ENCODE assay signal across 23 cellular contexts in genomic region chr12:66555113-66555512, GRCh38.
DNase-seq lines count a peak whose midpoint lies in the region; ATAC-seq and TF ChIP-seq lines count a peak whose summit lies in the region.
"Had no signal": no experiment of that assay in that cellular context is flagged by ENCODE, and none has a peak within 500 bp of the region (broad histone marks: within the 10 kb centered on the region; RNA-seq: fewer than 3 reads in every experiment).

No MANE protein-coding gene starts in this region.

- H3K27ac ChIP-seq in SK-N-SH (ENCODE audit: low read depth in 2 of 2, low read length in 1 of 2) (no peak overlapping the region), PC-3 (ENCODE audit: low read length) (no peak overlapping the region), smooth muscle cell (ENCODE audit: low read depth) (no peak overlapping the region)
- H3K27ac ChIP-seq: heart right ventricle, left ventricle myocardium inferior, right lobe of liver had no signal

- peaks cover 3% of the 10 kb centered on the region for H3K36me3 Mint-ChIP-seq in chondrocyte (ENCODE audit: low read depth)
- H3K36me3 Mint-ChIP-seq: natural killer cell treated with Interleukin-12 subunit alpha and Interleukin-12 subunit beta and Interleukin-15 and Interleukin-18, amount 100 ng/mL, for 72 hours; type B pancreatic cell had no signal

- H3K27me3 Mint-ChIP-seq in chondrocyte (ENCODE audit: low read depth), result peaks cover 6% of the 10 kb centered on the region
- H3K27me3 Mint-ChIP-seq: activated CD4-positive, alpha-beta T cell treated with anti-CD3 and anti-CD28 coated beads, Interleukin-2, amount 10 ng/mL, durations not matched to agents 7 days and 5 days; type B pancreatic cell had no signal

- no peaks in the 10 kb centered on the region for H3K79me2 ChIP-seq in SK-N-SH (ENCODE audit: insufficient read depth)
- no peaks in the 10 kb centered on the region for H3K79me2 ChIP-seq in PC-3 (ENCODE audit: low read length)
- no peaks in the 10 kb centered on the region for H3K79me2 ChIP-seq in smooth muscle cell (ENCODE audit: low read depth)

- H3K4me3 ChIP-seq in SK-N-SH (ENCODE audit: low read depth in 2 of 2, low read length in 1 of 2) (no peak overlapping the region), PC-3 (ENCODE audit: low read length) (no peak overlapping the region), smooth muscle cell (no peak overlapping the region)
- H3K4me3 ChIP-seq: HAP-1, heart right ventricle, left ventricle myocardium inferior, right lobe of liver had no signal

- H3K4me2 ChIP-seq in SK-N-SH (no peak overlapping the region), PC-3 (ENCODE audit: low read length) (no peak overlapping the region), smooth muscle cell (no peak overlapping the region)

- H2AFZ ChIP-seq in SK-N-SH (ENCODE audit: low read depth), result no peak overlapping the region
- H2AFZ ChIP-seq in PC-3 (ENCODE audit: low read length), result no peak overlapping the region
- no peak overlapping the region for H2AFZ ChIP-seq in smooth muscle cell (ENCODE audit: low read depth)

- no peaks in the 10 kb centered on the region for H3K9me3 ChIP-seq in SK-N-SH
- no peaks in the 10 kb centered on the region for H3K9me3 ChIP-seq in PC-3 (ENCODE audit: low read length)
- no peaks in the 10 kb centered on the region for H3K9me3 ChIP-seq in smooth muscle cell (replicated peaks; ENCODE audit: low read depth)
- H3K9me3 ChIP-seq: right lobe of liver had no signal

- H3K9me2 ChIP-seq in SK-N-SH (0 out of 2 replicates have a peak, but pooled peaks cover 4% of the 10 kb centered on the region), PC-3 (replicated peaks; ENCODE audit: low read length) (no peaks in the 10 kb centered on the region)

- H4K20me1 ChIP-seq in SK-N-SH (ENCODE audit: insufficient read depth), result no peaks in the 10 kb centered on the region
- H4K20me1 ChIP-seq in PC-3 (ENCODE audit: low read length), result no peaks in the 10 kb centered on the region
- H4K20me1 ChIP-seq in smooth muscle cell (ENCODE audit: low read depth), result no peaks in the 10 kb centered on the region

- no peaks in the 10 kb centered on the region for H3K36me3 ChIP-seq in SK-N-SH (replicated peaks in 1 of 2; ENCODE audit: control insufficient read depth in 1 of 2, insufficient read depth in 2 of 2, low read length in 1 of 2)
- no peaks in the 10 kb centered on the region for H3K36me3 ChIP-seq in PC-3 (ENCODE audit: low read depth, low read length)
- H3K36me3 ChIP-seq in smooth muscle cell (ENCODE audit: low read depth), result no peaks in the 10 kb centered on the region
- H3K36me3 ChIP-seq: HAP-1, heart right ventricle, left ventricle myocardium inferior, right lobe of liver had no signal

- no peak overlapping the region for H3K9ac ChIP-seq in SK-N-SH
- H3K9ac ChIP-seq in PC-3 (ENCODE audit: low read length), result no peak overlapping the region
- no peak overlapping the region for H3K9ac ChIP-seq in smooth muscle cell (ENCODE audit: low read depth)

- H3K4me1 ChIP-seq in SK-N-SH (ENCODE audit: control insufficient read depth in 1 of 2, insufficient read depth in 2 of 2, low read depth in 1 of 2, low read length in 1 of 2), result no peaks in the 10 kb centered on the region
- H3K4me1 ChIP-seq in PC-3 (ENCODE audit: insufficient read depth, low read length), result no peaks in the 10 kb centered on the region
- no peaks in the 10 kb centered on the region for H3K4me1 ChIP-seq in smooth muscle cell (ENCODE audit: low read depth)
- H3K4me1 ChIP-seq: HAP-1, heart right ventricle, left ventricle myocardium inferior, right lobe of liver had no signal

- TF ChIP-seq EP300 in SK-N-SH (IDR thresholded peaks at IDR 0.05; ENCODE audit: borderline replicate concordance in 1 of 2, low read depth in 1 of 2, low read length in 1 of 2), result no peak

- BruUV-seq in PC-3 (replicated peaks; lab: Mats Ljungman, UMichigan), result no TSS peak

- H3K27me3 ChIP-seq in SK-N-SH (ENCODE audit: insufficient read depth) (no peaks in the 10 kb centered on the region), PC-3 (ENCODE audit: low read length) (no peaks in the 10 kb centered on the region), smooth muscle cell (ENCODE audit: low read depth) (no peaks in the 10 kb centered on the region)
- H3K27me3 ChIP-seq: heart right ventricle, right lobe of liver had no signal

- no peak for TF ChIP-seq CTCF in SK-N-SH (IDR thresholded peaks at IDR 0.05)
- peak; percentile 55 for TF ChIP-seq CTCF in PC-3 (conservative IDR thresholded peaks at IDR 0.05; ENCODE audit: low read depth, low read length)
- TF ChIP-seq CTCF in chondrocyte (IDR thresholded peaks at IDR 0.05), result peak; percentile 29
- TF ChIP-seq CTCF in smooth muscle cell (IDR thresholded peaks at IDR 0.05; ENCODE audit: borderline replicate concordance, insufficient read depth, poor library complexity, severe bottlenecking), result peak; percentile 20

- intact Hi-C loops in PC-3 (cut with micrococcal nuclease), result no loop called here

- 58% methylated on average over 3 of the region's 3 CpGs for WGBS in SK-N-SH (ENCODE audit: low lambda C conversion rate)
- WGBS in smooth muscle cell (ENCODE audit: low lambda C conversion rate), result 94% methylated on average over 3 of the region's 3 CpGs

- H3F3A ChIP-seq in SK-N-SH (replicated peaks; ENCODE audit: insufficient read depth) (no peaks in the 10 kb centered on the region), PC-3 (ENCODE audit: low read length, unreplicated experiment) (no peaks in the 10 kb centered on the region), smooth muscle cell (ENCODE audit: low read depth) (no peaks in the 10 kb centered on the region)

- CTCF ChIA-PET in SK-N-SH (lab: Yijun Ruan, JAX) (no interaction called here), PC-3 (lab: Charles Lee) (interaction anchor here (0.8 kb wide), 1 partner anchor 203 kb away, joined by 4 read pairs; no protein-coding TSS in a partner anchor)

- no peak for ATAC-seq in SK-N-SH treated with all-trans-retinoic acid at 6 μM for 48 hours
- peak; percentile 43 for ATAC-seq in PC-3
- ATAC-seq: heart right ventricle; natural killer cell treated with Interleukin-12 subunit alpha and Interleukin-12 subunit beta and Interleukin-15 and Interleukin-18, amount 100 ng/mL, for 72 hours; right lobe of liver had no signal

- POLR2A ChIA-PET in SK-N-SH (lab: Yijun Ruan, JAX) (no interaction called here), PC-3 (lab: Charles Lee; ENCODE audit: unreplicated experiment) (no interaction called here)

- TF ChIP-seq RAD21 in SK-N-SH (IDR thresholded peaks at IDR 0.05; ENCODE audit: low read length), result 0 out of 2 replicates have a peak, but pooled peaks have one; percentile 13

- H3K27ac Mint-ChIP-seq in chondrocyte (ENCODE audit: unreplicated experiment), result no peak overlapping the region
- H3K27ac Mint-ChIP-seq: activated CD4-positive, alpha-beta T cell treated with anti-CD3 and anti-CD28 coated beads, Interleukin-2, amount 10 ng/mL, durations not matched to agents 7 days and 5 days; natural killer cell treated with Interleukin-12 subunit alpha and Interleukin-12 subunit beta and Interleukin-15 and Interleukin-18, amount 100 ng/mL, for 72 hours; T-helper 1 cell treated with Interleukin-12 subunit alpha and Interleukin-12 subunit beta and Interleukin-4 antibody, amounts not matched to agents 30 μg/mL and 1 μg/mL, for 36 hours; type B pancreatic cell had no signal

- DNase-seq in SK-N-SH (no peak), PC-3 (peak; percentile 69), chondrocyte (ENCODE audit: low spot score) (no peak), smooth muscle cell (lab: John Stamatoyannopoulos, UW; ENCODE audit: unreplicated experiment) (no peak), germinal center (ENCODE audit: low spot score) (no peak), iPS-NIHi7 (ENCODE audit: extremely low spot score) (no peak), middle frontal gyrus (ENCODE audit: extremely low spot score, low spot score) (no peak)
- DNase-seq: activated CD4-positive, alpha-beta T cell treated with anti-CD3 and anti-CD28 coated beads, Interleukin-2, amount 10 ng/mL, durations not matched to agents 7 days and 5 days; activated CD8-positive, alpha-beta memory T cell treated with anti-CD3 and anti-CD28 coated beads, Interleukin-2, amount 50 U/mL, for 4 hours; activated effector memory CD4-positive, alpha-beta T cell treated with Interleukin-2 at 50 U/mL for 16 hours; heart right ventricle; left ventricle myocardium inferior; midbrain; NCI-H748 treated with DMSO at 0.1 percent for 48 hours; right lobe of liver; SHP77 treated with DMSO at 0.1 percent for 48 hours; stimulated activated CD4-positive, alpha-beta T cell treated with anti-CD3 and anti-CD28 coated beads, Interleukin-15, amount 100 ng/mL, for 24 hours; stimulated activated CD8-positive, alpha-beta memory T cell treated with anti-CD3 and anti-CD28 coated beads, Interleukin-4, amount 100 ng/mL, for 48 hours had no signal

- no peaks in the 10 kb centered on the region for H3K4me1 Mint-ChIP-seq in chondrocyte (ENCODE audit: low read depth)
- H3K4me1 Mint-ChIP-seq: activated CD4-positive, alpha-beta T cell treated with anti-CD3 and anti-CD28 coated beads, Interleukin-2, amount 10 ng/mL, durations not matched to agents 7 days and 5 days had no signal

- H3K9me3 Mint-ChIP-seq in chondrocyte (ENCODE audit: low read depth), result peaks cover 22% of the 10 kb centered on the region
- H3K9me3 Mint-ChIP-seq: natural killer cell treated with Interleukin-12 subunit alpha and Interleukin-12 subunit beta and Interleukin-15 and Interleukin-18, amount 100 ng/mL, for 72 hours; T-helper 1 cell treated with Interleukin-12 subunit alpha and Interleukin-12 subunit beta and Interleukin-4 antibody, amounts not matched to agents 30 μg/mL and 1 μg/mL, for 36 hours had no signal

- no peak overlapping the region for H3K4me3 Mint-ChIP-seq in chondrocyte (ENCODE audit: unreplicated experiment)
- H3K4me3 Mint-ChIP-seq: activated CD4-positive, alpha-beta T cell treated with anti-CD3 and anti-CD28 coated beads, Interleukin-2, amount 10 ng/mL, durations not matched to agents 7 days and 5 days; natural killer cell treated with Interleukin-12 subunit alpha and Interleukin-12 subunit beta and Interleukin-15 and Interleukin-18, amount 100 ng/mL, for 72 hours; T-helper 1 cell treated with Interleukin-12 subunit alpha and Interleukin-12 subunit beta and Interleukin-4 antibody, amounts not matched to agents 30 μg/mL and 1 μg/mL, for 36 hours; type B pancreatic cell had no signal

TF ChIP-seq in SK-N-SH treated with all-trans-retinoic acid at 6 μM for 48 hours, 23 proteins besides CTCF, POLR2A, EP300 and RAD21 (continues in another document):
- no peak for TF ChIP-seq ZFP3 (CRISPR knock-in tag; IDR thresholded peaks at IDR 0.05)
- no peak for TF ChIP-seq ARNTL (CRISPR knock-in tag; IDR thresholded peaks at IDR 0.05; ENCODE audit: borderline replicate concordance, low read depth)
- no peak for TF ChIP-seq BACH2 (CRISPR knock-in tag; IDR thresholded peaks at IDR 0.05; ENCODE audit: borderline replicate concordance)
